Comparison of ENCODE assay signal across 2 cellular contexts in genomic region chr21:45410151-45410864, GRCh38.
TF ChIP-seq lines count a peak whose summit lies in the region.

No MANE protein-coding gene starts in this region.

TF ChIP-seq in Ishikawa, 13 proteins besides CTCF, POLR2A, EP300 and RAD21 (continued from another document):
- TF ChIP-seq USF1 (IDR thresholded peaks at IDR 0.05) (no peak), TCF12 (IDR thresholded peaks at IDR 0.05; ENCODE audit: low read depth) (peak; percentile 60; the same call in 1 of the 2 replicates), FOXM1 (IDR thresholded peaks at IDR 0.05; ENCODE audit: borderline replicate concordance, low read depth) (no peak), CREB1 (IDR thresholded peaks at IDR 0.05; ENCODE audit: low read depth) (no peak), NFIC (IDR thresholded peaks at IDR 0.05) (peak; percentile 38; the same call in 1 of the 2 replicates), TEAD4 (IDR thresholded peaks at IDR 0.05) (peak; percentile 48), MAX (IDR thresholded peaks at IDR 0.05) (0 out of 2 replicates have a peak, but pooled peaks have one; percentile 18), REST (IDR thresholded peaks at IDR 0.05; ENCODE audit: low read depth) (no peak)

TF ChIP-seq in HepG2, 621 proteins besides CTCF, POLR2A, EP300 and RAD21 (continued from another document and continues in another):
- no peak for TF ChIP-seq MLXIP (CRISPR knock-in tag; IDR thresholded peaks at IDR 0.05; ENCODE audit: borderline replicate concordance)
- TF ChIP-seq ZZZ3 (CRISPR knock-in tag; IDR thresholded peaks at IDR 0.05; ENCODE audit: borderline replicate concordance): no peak
- no peak; the same call in 1 of the 2 replicates for TF ChIP-seq AHR (CRISPR knock-in tag; IDR thresholded peaks at IDR 0.05)
- TF ChIP-seq MYPOP (CRISPR knock-in tag; IDR thresholded peaks at IDR 0.05): 0 out of 2 replicates have a peak, but pooled peaks have one; percentile 62
- no peak for TF ChIP-seq ZNF441 (CRISPR knock-in tag; IDR thresholded peaks at IDR 0.05; ENCODE audit: borderline replicate concordance)
- no peak for TF ChIP-seq ZNF101 (CRISPR knock-in tag; IDR thresholded peaks at IDR 0.05; ENCODE audit: borderline replicate concordance, low read depth)
- TF ChIP-seq ZNF280D (CRISPR knock-in tag; IDR thresholded peaks at IDR 0.05): no peak; the same call in 1 of the 2 replicates
- no peak for TF ChIP-seq ZNF672 (CRISPR knock-in tag; IDR thresholded peaks at IDR 0.05)
- TF ChIP-seq ATF3 (CRISPR knock-in tag; IDR thresholded peaks at IDR 0.05): peak; percentile 10; the same call in 1 of the 2 replicates
- TF ChIP-seq SSRP1 (CRISPR knock-in tag; IDR thresholded peaks at IDR 0.05): no peak
- peak; percentile 65; the same call in 1 of the 2 replicates for TF ChIP-seq CEBPB (IDR thresholded peaks at IDR 0.05; ENCODE audit: borderline replicate concordance, low read depth, low read length)
- TF ChIP-seq ZSCAN21 (CRISPR knock-in tag; IDR thresholded peaks at IDR 0.05; ENCODE audit: borderline replicate concordance): no peak
- TF ChIP-seq ZNF430 (CRISPR knock-in tag; IDR thresholded peaks at IDR 0.05): no peak
- 0 out of 2 replicates have a peak, but pooled peaks have one; percentile 21 for TF ChIP-seq ZNF543 (CRISPR knock-in tag; IDR thresholded peaks at IDR 0.05)
- peak; percentile 49; the same call in 1 of the 2 replicates for TF ChIP-seq HIVEP1 (CRISPR knock-in tag; IDR thresholded peaks at IDR 0.05)
- TF ChIP-seq POGZ (CRISPR knock-in tag; IDR thresholded peaks at IDR 0.05): 0 out of 2 replicates have a peak, but pooled peaks have one; percentile 39
- no peak for TF ChIP-seq SRSF9 (IDR thresholded peaks at IDR 0.05; ENCODE audit: borderline replicate concordance, insufficient read depth, low read depth, low read length, poor library complexity, severe bottlenecking)
- TF ChIP-seq KLF12 (CRISPR knock-in tag; IDR thresholded peaks at IDR 0.05; ENCODE audit: borderline replicate concordance): no peak
- peak; percentile 22; the same call in 1 of the 2 replicates for TF ChIP-seq AKNA (CRISPR knock-in tag; IDR thresholded peaks at IDR 0.05; ENCODE audit: borderline replicate concordance)
- TF ChIP-seq TIGD3 (CRISPR knock-in tag; IDR thresholded peaks at IDR 0.05; ENCODE audit: borderline replicate concordance): no peak
- 0 out of 2 replicates have a peak, but pooled peaks have one; percentile 43 for TF ChIP-seq ZNF317 (CRISPR knock-in tag; IDR thresholded peaks at IDR 0.05)
- TF ChIP-seq AGO1 (IDR thresholded peaks at IDR 0.05; ENCODE audit: low read depth, low read length, poor library complexity, severe bottlenecking): no peak
- TF ChIP-seq ZNF335 (CRISPR knock-in tag; IDR thresholded peaks at IDR 0.05): no peak
- TF ChIP-seq DMTF1 (CRISPR knock-in tag; IDR thresholded peaks at IDR 0.05): no peak
- TF ChIP-seq HOXA5 (CRISPR knock-in tag; IDR thresholded peaks at IDR 0.05): peak; percentile 52; the same call in 1 of the 2 replicates
- TF ChIP-seq ZXDC (CRISPR knock-in tag; IDR thresholded peaks at IDR 0.05): no peak
- no peak for TF ChIP-seq ZNF460 (CRISPR knock-in tag; IDR thresholded peaks at IDR 0.05; ENCODE audit: borderline replicate concordance)
- no peak for TF ChIP-seq RARG (CRISPR knock-in tag; IDR thresholded peaks at IDR 0.05; ENCODE audit: low read depth)
- TF ChIP-seq PBX2 (CRISPR knock-in tag; IDR thresholded peaks at IDR 0.05): no peak
- TF ChIP-seq SP1 (IDR thresholded peaks at IDR 0.05): no peak
- TF ChIP-seq SP1 (CRISPR knock-in tag; IDR thresholded peaks at IDR 0.05): no peak; the same call in 1 of the 2 replicates
- no peak for TF ChIP-seq ZNF468 (CRISPR knock-in tag; IDR thresholded peaks at IDR 0.05)
- TF ChIP-seq SMYD3 (CRISPR knock-in tag; IDR thresholded peaks at IDR 0.05): no peak
